Comparison of ENCODE assay signal across 1 cellular context in genomic region chr3:45940004-45940780, GRCh38.
TF ChIP-seq lines count a peak whose summit lies in the region.

No MANE protein-coding gene starts in this region.

TF ChIP-seq in K562, 482 proteins besides CTCF, POLR2A, EP300 and RAD21 (continued from another document):
- TF ChIP-seq ARID2 (IDR thresholded peaks at IDR 0.05) = no peak
TF ChIP-seq in K562: peak in this region for 1.
